15 cellular contexts compared by ENCODE assay signal in the genomic region with DNA sequence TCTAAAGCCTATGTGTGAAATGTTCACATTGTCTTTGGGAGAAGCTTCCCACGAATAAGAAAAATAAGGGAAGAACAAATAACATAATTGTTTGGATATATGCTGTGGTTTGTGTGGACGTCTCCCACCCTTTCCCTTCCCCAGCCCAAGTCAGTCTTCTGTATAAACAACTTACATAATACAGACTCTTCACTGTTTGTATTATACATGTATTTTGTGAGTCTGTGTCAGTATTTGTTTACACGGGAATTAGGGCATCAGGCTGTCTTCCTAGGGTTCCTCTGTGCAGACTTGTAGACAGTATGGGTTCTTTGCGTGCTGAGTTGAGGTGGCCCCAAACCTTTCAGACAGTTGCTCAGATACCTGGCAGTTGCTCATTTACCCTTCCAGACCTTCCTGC.
DNase-seq lines count a peak whose midpoint lies in the region; ATAC-seq lines count a peak whose summit lies in the region.
"Had no signal": no experiment of that assay in that cellular context is flagged by ENCODE, and none has a peak within 500 bp of the region (broad histone marks: within the 10 kb centered on the region; RNA-seq: fewer than 3 reads in every experiment).

No MANE protein-coding gene starts in this region.

- intact Hi-C loops in sciatic nerve (cut with DNase I): no loop called here

- in situ Hi-C loops in G401 (cut with HindIII; ENCODE audit: low sequenced_read_pairs): no loop called here
- in situ Hi-C loops in SK-MEL-5 (cut with HindIII; ENCODE audit: low pct_unique_long_range_greater_than_20kb, low sequenced_read_pairs): no loop called here

- ATAC-seq in sciatic nerve (peak; percentile 22), HG02970 (IDR thresholded peaks at IDR 0.05; ENCODE audit: low FRiP score, unreplicated experiment) (no peak)

- DNase-seq in G401 (ENCODE audit: low spot score): peak; percentile 27
- peak; percentile 41 for DNase-seq in SK-MEL-5 (ENCODE audit: low read depth, low spot score)
- peak; percentile 32 for DNase-seq in foreskin melanocyte
- no peak for DNase-seq in sciatic nerve (ENCODE audit: low spot score)
- DNase-seq in medulla oblongata (ENCODE audit: extremely low spot score): no peak
- DNase-seq in RPMI8226: no peak
- DNase-seq: C1 segment of cervical spinal cord; NCI-H1105 treated with DMSO at 0.1 percent for 48 hours; NCI-H1694 treated with DMSO at 0.1 percent for 48 hours; NCI-H2107; NCI-H226; NCI-H526; NK-92 treated with Interleukin-12 subunit alpha and Interleukin-12 subunit beta, amount 100 ng/mL, for 24 hours; OCI-M1 had no signal

Comparison
In these comparisons a context has a peak if more than half of its experiments do, and no peak if none do; other contexts are left out.
1. DNase-seq: peak in G401 (single experiment), SK-MEL-5 (single experiment) and foreskin melanocyte (single experiment); none in sciatic nerve (single experiment), medulla oblongata (single experiment) and RPMI8226 (single experiment).